ENCODE assay signal across 22 cellular contexts in genomic region chr3:14455571-14456317, GRCh38. TPM values are rescaled to one million over a fixed set of nuclear protein-coding genes. Genes with fewer than 3 reads are reported as not detected.
DNase-seq lines count a peak whose midpoint lies in the region; ATAC-seq and TF ChIP-seq lines count a peak whose summit lies in the region.
"Had no signal": no experiment of that assay in that cellular context is flagged by ENCODE, and none has a peak within 500 bp of the region (broad histone marks: within the 10 kb centered on the region; RNA-seq: fewer than 3 reads in every experiment).

No MANE protein-coding gene starts in this region.

- TF ChIP-seq EP300 in stomach (IDR thresholded peaks at IDR 0.05) = no peak

- TF ChIP-seq CTCF in stomach (IDR thresholded peaks at IDR 0.05) = no peak

- no peaks in the 10 kb centered on the region for H3K9me3 Mint-ChIP-seq in activated CD4-positive, alpha-beta memory T cell treated with anti-CD3 and anti-CD28 coated beads for 36 hours
- no peaks in the 10 kb centered on the region for H3K9me3 Mint-ChIP-seq in activated CD4-positive, alpha-beta memory T cell treated with anti-CD3 and anti-CD28 coated beads, Interleukin-2, amount 10 ng/mL, durations not matched to agents 7 days and 5 days

- H3K27me3 ChIP-seq in stomach = no peaks in the 10 kb centered on the region

- H3K9me3 ChIP-seq in stomach = no peaks in the 10 kb centered on the region
- H3K9me3 ChIP-seq: thoracic aorta had no signal

- TF ChIP-seq POLR2A in stomach (IDR thresholded peaks at IDR 0.05) = no peak

- no peak for DNase-seq in activated CD4-positive, alpha-beta memory T cell treated with anti-CD3 and anti-CD28 coated beads for 36 hours
- DNase-seq in activated CD4-positive, alpha-beta memory T cell treated with anti-CD3 and anti-CD28 coated beads, Interleukin-2, amount 10 ng/mL, durations not matched to agents 7 days and 5 days = no peak
- DNase-seq in RPMI8226 = peak; percentile 66
- peak; percentile 56 for DNase-seq in kidney tubule cell (ENCODE audit: low spot score)
- DNase-seq in stomach = peak; percentile 95
- DNase-seq in NCI-H2107 (lab: John Stamatoyannopoulos, UW) = no peak
- DNase-seq: activated CD8-positive, alpha-beta memory T cell treated with anti-CD3 and anti-CD28 coated beads for 24 hours; activated effector memory CD4-positive, alpha-beta T cell treated with Interleukin-2 at 50 U/mL for 16 hours; amniotic stem cell; DMS79 treated with DMSO at 0.1 percent for 48 hours; Kasumi-1; NCI-H146; NCI-H226; SHP77 treated with DMSO at 0.1 percent for 48 hours; stimulated activated CD8-positive, alpha-beta memory T cell treated with anti-CD3 and anti-CD28 coated beads, Interleukin-4, amount 100 ng/mL, for 48 hours; T-helper 1 cell had no signal

- H3K27ac Mint-ChIP-seq in activated CD4-positive, alpha-beta memory T cell treated with anti-CD3 and anti-CD28 coated beads for 36 hours = peak overlapping the region; percentile 38
- no peak overlapping the region for H3K27ac Mint-ChIP-seq in activated CD4-positive, alpha-beta memory T cell treated with anti-CD3 and anti-CD28 coated beads, Interleukin-2, amount 10 ng/mL, durations not matched to agents 7 days and 5 days
- H3K27ac Mint-ChIP-seq: progenitor cell of endocrine pancreas had no signal

- H3K27me3 Mint-ChIP-seq in activated CD4-positive, alpha-beta memory T cell treated with anti-CD3 and anti-CD28 coated beads for 36 hours = no peaks in the 10 kb centered on the region
- H3K27me3 Mint-ChIP-seq in activated CD4-positive, alpha-beta memory T cell treated with anti-CD3 and anti-CD28 coated beads, Interleukin-2, amount 10 ng/mL, durations not matched to agents 7 days and 5 days = no peaks in the 10 kb centered on the region
- H3K27me3 Mint-ChIP-seq: progenitor cell of endocrine pancreas had no signal

- POLR2A ChIA-PET in activated CD4-positive, alpha-beta memory T cell treated with anti-CD3 and anti-CD28 coated beads for 36 hours (lab: Charles Lee) = no interaction called here
- POLR2A ChIA-PET in activated CD4-positive, alpha-beta memory T cell treated with anti-CD3 and anti-CD28 coated beads, Interleukin-2, amount 10 ng/mL, durations not matched to agents 7 days and 5 days (lab: Charles Lee) = interaction anchor here (1.1 to 2.0 kb wide), 4 partner anchors 22 to 277 kb away, joined by 3 to 6 read pairs (median 4); partner anchors contain the start of gene LSM3

- no peak for ATAC-seq in HG03439 (IDR thresholded peaks at IDR 0.05; ENCODE audit: unreplicated experiment)
- ATAC-seq in GM21528 (IDR thresholded peaks at IDR 0.05; ENCODE audit: low FRiP score, unreplicated experiment) = no peak

- H3K4me3 ChIP-seq in stomach = no peak overlapping the region
- H3K4me3 ChIP-seq: lung, smooth muscle cell, thoracic aorta had no signal

- intact Hi-C loops in activated CD4-positive, alpha-beta memory T cell treated with anti-CD3 and anti-CD28 coated beads for 36 hours (cut with micrococcal nuclease) = no loop called here
- intact Hi-C loops in stomach (cut with DNase I; ENCODE audit: low total_unique reads) = loop anchor here (10.0 kb wide), 1 partner anchor 51 kb away; the partner anchor contains the start of gene SLC6A6

- peaks cover 56 to 91% (median 73%) of the 10 kb centered on the region in 4 donors for H3K4me1 ChIP-seq in stomach

- peak overlapping the region in 4 of 5 donors; percentile 5 to 92 (median 88) for H3K27ac ChIP-seq in stomach

- CTCF ChIA-PET in activated CD4-positive, alpha-beta memory T cell treated with anti-CD3 and anti-CD28 coated beads for 36 hours (lab: Charles Lee) = interaction anchor here (1.4 kb wide), 1 partner anchor 194 kb away, joined by 4 read pairs; no protein-coding TSS in a partner anchor
- CTCF ChIA-PET in activated CD4-positive, alpha-beta memory T cell treated with anti-CD3 and anti-CD28 coated beads, Interleukin-2, amount 10 ng/mL, durations not matched to agents 7 days and 5 days (lab: Charles Lee) = interaction anchor here (1.1 kb wide), 1 partner anchor 12 kb away, joined by 3 read pairs; no protein-coding TSS in a partner anchor

- peaks cover 25% of the 10 kb centered on the region for H3K36me3 Mint-ChIP-seq in activated CD4-positive, alpha-beta memory T cell treated with anti-CD3 and anti-CD28 coated beads for 36 hours
- peaks cover 33% of the 10 kb centered on the region for H3K36me3 Mint-ChIP-seq in activated CD4-positive, alpha-beta memory T cell treated with anti-CD3 and anti-CD28 coated beads, Interleukin-2, amount 10 ng/mL, durations not matched to agents 7 days and 5 days (ENCODE audit: low read depth)

- 44 to 74% (median 61%) methylated on average over 5 to 6 of the region's 6 CpGs for WGBS in stomach, 5 donors

- H3K4me1 Mint-ChIP-seq in activated CD4-positive, alpha-beta memory T cell treated with anti-CD3 and anti-CD28 coated beads for 36 hours (ENCODE audit: low read depth) = peaks cover 22% of the 10 kb centered on the region
- peaks cover 11% of the 10 kb centered on the region for H3K4me1 Mint-ChIP-seq in activated CD4-positive, alpha-beta memory T cell treated with anti-CD3 and anti-CD28 coated beads, Interleukin-2, amount 10 ng/mL, durations not matched to agents 7 days and 5 days

- peaks cover 0 to 59% (median 14%) of the 10 kb centered on the region in 4 donors for H3K36me3 ChIP-seq in stomach
- H3K36me3 ChIP-seq: thoracic aorta had no signal

- H3K4me3 Mint-ChIP-seq in activated CD4-positive, alpha-beta memory T cell treated with anti-CD3 and anti-CD28 coated beads for 36 hours = no peak overlapping the region
- H3K4me3 Mint-ChIP-seq in activated CD4-positive, alpha-beta memory T cell treated with anti-CD3 and anti-CD28 coated beads, Interleukin-2, amount 10 ng/mL, durations not matched to agents 7 days and 5 days = no peak overlapping the region

RNA-seq across cellular contexts. Expression of gene SLC6A6, which starts 53.3 kb away (rescaled TPM):
- total RNA-seq in activated CD4-positive, alpha-beta memory T cell treated with anti-CD3 and anti-CD28 coated beads for 36 hours = 10 to 100 TPM; 44.0 to 45.1 TPM
- 10 to 100 TPM; 59.0 to 61.5 TPM for total RNA-seq in activated CD4-positive, alpha-beta memory T cell treated with anti-CD3 and anti-CD28 coated beads, Interleukin-2, amount 10 ng/mL, durations not matched to agents 7 days and 5 days
- total RNA-seq in stomach = 10 to 100 TPM; 15.6 to 36.7 (median 28.0) TPM
- 1 to 10 TPM; 3.0 to 6.8 (median 4.9) TPM for polyA plus RNA-seq in stomach

Comparison
In these comparisons a context has a peak if more than half of its experiments do, and no peak if none do; other contexts are left out.
1. DNase-seq: peak in RPMI8226 (single experiment), kidney tubule cell (single experiment) and stomach (single experiment); none in activated CD4-positive, alpha-beta memory T cell treated with anti-CD3 and anti-CD28 coated beads for 36 hours (single experiment), activated CD4-positive, alpha-beta memory T cell treated with anti-CD3 and anti-CD28 coated beads, Interleukin-2, amount 10 ng/mL, durations not matched to agents 7 days and 5 days (single experiment) and NCI-H2107 (single experiment).